11 cellular contexts compared by ENCODE assay signal in genomic region chr5:41763096-41763495, GRCh38.
DNase-seq lines count a peak whose midpoint lies in the region; ATAC-seq, FAIRE-seq and TF ChIP-seq lines count a peak whose summit lies in the region.
"Had no signal": no experiment of that assay in that cellular context is flagged by ENCODE, and none has a peak within 500 bp of the region (broad histone marks: within the 10 kb centered on the region; RNA-seq: fewer than 3 reads in every experiment).

No MANE protein-coding gene starts in this region.

- 60 to 83% methylated on average over 3 of the region's 3 CpGs for WGBS in sigmoid colon, 2 donors

- CTCF ChIA-PET in PC-3 (lab: Charles Lee), result no interaction called here

- H3K9me2 ChIP-seq in PC-3 (replicated peaks; ENCODE audit: low read length), result no peaks in the 10 kb centered on the region

- H3K9me3 ChIP-seq in PC-3 (ENCODE audit: low read length), result no peaks in the 10 kb centered on the region
- H3K9me3 ChIP-seq in sigmoid colon, result no peaks in the 10 kb centered on the region
- H3K9me3 ChIP-seq: mucosa of descending colon had no signal

- H3K9ac ChIP-seq in PC-3 (ENCODE audit: low read length), result no peak overlapping the region

- H3K4me2 ChIP-seq in PC-3 (ENCODE audit: low read length), result no peak overlapping the region

- TF ChIP-seq POLR2A in sigmoid colon (IDR thresholded peaks at IDR 0.05), result no peak

- H3K27me3 ChIP-seq in PC-3 (ENCODE audit: low read length), result no peaks in the 10 kb centered on the region
- no peaks in the 10 kb centered on the region for H3K27me3 ChIP-seq in sigmoid colon

- no peaks in the 10 kb centered on the region for H3K36me3 ChIP-seq in PC-3 (ENCODE audit: low read depth, low read length)
- peaks cover 0 to 12% (median 6%) of the 10 kb centered on the region in 4 donors for H3K36me3 ChIP-seq in sigmoid colon

- peak; percentile 50; the same call in 1 of the 2 replicates for ATAC-seq in PC-3
- no peak for ATAC-seq in HG02588 (IDR thresholded peaks at IDR 0.05; ENCODE audit: unreplicated experiment)
- ATAC-seq in natural killer cell treated with Interleukin-12 subunit alpha and Interleukin-12 subunit beta and Interleukin-15 and Interleukin-18, amount 100 ng/mL, for 72 hours, result no peak
- ATAC-seq: mucosa of descending colon had no signal

- TF ChIP-seq CTCF in 22Rv1 (IDR thresholded peaks at IDR 0.05) (no peak), PC-3 (conservative IDR thresholded peaks at IDR 0.05; ENCODE audit: low read depth, low read length) (no peak), sigmoid colon (IDR thresholded peaks at IDR 0.05) (no peak)

- POLR2A ChIA-PET in PC-3 (lab: Charles Lee; ENCODE audit: unreplicated experiment), result no interaction called here

- H2AFZ ChIP-seq in PC-3 (ENCODE audit: low read length), result no peak overlapping the region

- no TSS peak for BruUV-seq in PC-3 (replicated peaks; lab: Mats Ljungman, UMichigan)

- H3K27ac ChIP-seq in 22Rv1 (peak overlapping the region; percentile 73; the same call in 1 of the 2 replicates), PC-3 (ENCODE audit: low read length) (no peak overlapping the region), sigmoid colon (no peak overlapping the region)

- no peaks in the 10 kb centered on the region for H3F3A ChIP-seq in PC-3 (ENCODE audit: low read length, unreplicated experiment)

- H3K27me3 Mint-ChIP-seq in natural killer cell treated with Interleukin-12 subunit alpha and Interleukin-12 subunit beta and Interleukin-15 and Interleukin-18, amount 100 ng/mL, for 72 hours, result no peaks in the 10 kb centered on the region

- FAIRE-seq in GM19239 (lab: Jason Lieb, UNC), result peak; percentile 70

- no peak for DNase-seq in GM19239 (ENCODE audit: insufficient read length, low spot score)
- peak; percentile 32 for DNase-seq in PC-3
- peak; percentile 44 for DNase-seq in fibroblast of peridontal ligament (ENCODE audit: extremely low read depth)
- no peak for DNase-seq in sigmoid colon
- no peak for DNase-seq in natural killer cell treated with Interleukin-12 subunit alpha and Interleukin-12 subunit beta and Interleukin-15 and Interleukin-18, amount 100 ng/mL, for 72 hours (ENCODE audit: low spot score)
- no peak for DNase-seq in activated CD4-positive, alpha-beta T cell treated with anti-CD3 and anti-CD28 coated beads, Interleukin-2, amount 50 U/mL, for 1 hour
- DNase-seq: activated T-cell treated with anti-CD3 and anti-CD28 coated beads, Interleukin-2, amount 50 U/mL, for 48 hours; mucosa of descending colon; T1000 had no signal

- H3K4me3 ChIP-seq in PC-3 (ENCODE audit: low read length) (no peak overlapping the region), sigmoid colon (no peak overlapping the region)
- H3K4me3 ChIP-seq: mucosa of descending colon had no signal

- H3K4me1 ChIP-seq in PC-3 (ENCODE audit: insufficient read depth, low read length) (0 out of 2 replicates have a peak, but pooled peaks cover 5% of the 10 kb centered on the region), sigmoid colon (peaks cover 0 to 13% (median 0%) of the 10 kb centered on the region in 4 donors)

- no peak overlapping the region for H3K27ac Mint-ChIP-seq in natural killer cell treated with Interleukin-12 subunit alpha and Interleukin-12 subunit beta and Interleukin-15 and Interleukin-18, amount 100 ng/mL, for 72 hours

- no peaks in the 10 kb centered on the region for H3K9me3 Mint-ChIP-seq in natural killer cell treated with Interleukin-12 subunit alpha and Interleukin-12 subunit beta and Interleukin-15 and Interleukin-18, amount 100 ng/mL, for 72 hours

- TF ChIP-seq EP300 in sigmoid colon (IDR thresholded peaks at IDR 0.05), result no peak

- intact Hi-C loops in PC-3 (cut with micrococcal nuclease) (no loop called here), sigmoid colon (cut with DNase I) (no loop called here)

- peaks cover 0 to 3% of the 10 kb centered on the region in 2 donors for H3K4me1 Mint-ChIP-seq in natural killer cell treated with Interleukin-12 subunit alpha and Interleukin-12 subunit beta and Interleukin-15 and Interleukin-18, amount 100 ng/mL, for 72 hours (ENCODE audit: low read depth in 2 of 2)

- H4K20me1 ChIP-seq in PC-3 (ENCODE audit: low read length), result no peaks in the 10 kb centered on the region

- H3K4me3 Mint-ChIP-seq in natural killer cell treated with Interleukin-12 subunit alpha and Interleukin-12 subunit beta and Interleukin-15 and Interleukin-18, amount 100 ng/mL, for 72 hours, result no peak overlapping the region

- no peaks in the 10 kb centered on the region for H3K79me2 ChIP-seq in PC-3 (ENCODE audit: low read length)

- H3K36me3 Mint-ChIP-seq in natural killer cell treated with Interleukin-12 subunit alpha and Interleukin-12 subunit beta and Interleukin-15 and Interleukin-18, amount 100 ng/mL, for 72 hours, result peaks cover 22% of the 10 kb centered on the region

Comparison
In these comparisons a context has a peak if more than half of its experiments do, and no peak if none do; other contexts are left out.
1. DNase-seq: peak in PC-3 (single experiment) and fibroblast of peridontal ligament (single experiment); none in GM19239 (single experiment), sigmoid colon (single experiment), natural killer cell treated with Interleukin-12 subunit alpha and Interleukin-12 subunit beta and Interleukin-15 and Interleukin-18, amount 100 ng/mL, for 72 hours (single experiment) and activated CD4-positive, alpha-beta T cell treated with anti-CD3 and anti-CD28 coated beads, Interleukin-2, amount 50 U/mL, for 1 hour (single experiment).